ENCODE assay signal across 16 cellular contexts in genomic region chr3:106957021-106957420, GRCh38.
DNase-seq lines count a peak whose midpoint lies in the region; ATAC-seq and TF ChIP-seq lines count a peak whose summit lies in the region.
"Had no signal": no experiment of that assay in that cellular context is flagged by ENCODE, and none has a peak within 500 bp of the region (broad histone marks: within the 10 kb centered on the region; RNA-seq: fewer than 3 reads in every experiment).

No MANE protein-coding gene starts in this region.

- peaks cover 19% of the 10 kb centered on the region for H3K9me3 Mint-ChIP-seq in endodermal cell
- H3K9me3 Mint-ChIP-seq in chondrocyte (ENCODE audit: low read depth): peaks cover 15% of the 10 kb centered on the region
- H3K9me3 Mint-ChIP-seq: CD8-positive, alpha-beta T cell had no signal

- H3K4me2 ChIP-seq in osteoblast (ENCODE audit: insufficient read depth, low read length): peak overlapping the region; percentile 49

- H3K36me3 ChIP-seq in endodermal cell (ENCODE audit: control insufficient read depth, insufficient read depth, low read length) (no peaks in the 10 kb centered on the region), osteoblast (ENCODE audit: insufficient read depth, low read length) (no peaks in the 10 kb centered on the region)
- H3K36me3 ChIP-seq: SJSA1 had no signal

- no peaks in the 10 kb centered on the region for H3K4me1 ChIP-seq in endodermal cell (ENCODE audit: control insufficient read depth, insufficient read depth, low read length)
- H3K4me1 ChIP-seq in osteoblast (ENCODE audit: insufficient read depth, low read length): peaks cover 9% of the 10 kb centered on the region
- H3K4me1 ChIP-seq: SJSA1 had no signal

- H2AFZ ChIP-seq in osteoblast (ENCODE audit: low read length): peak overlapping the region; percentile 64

- H3K4me3 Mint-ChIP-seq in endodermal cell: no peak overlapping the region
- H3K4me3 Mint-ChIP-seq in chondrocyte (ENCODE audit: unreplicated experiment): no peak overlapping the region
- H3K4me3 Mint-ChIP-seq: CD8-positive, alpha-beta T cell; IgD-negative memory B cell had no signal

- H3K27ac Mint-ChIP-seq in endodermal cell (no peak overlapping the region), chondrocyte (ENCODE audit: unreplicated experiment) (no peak overlapping the region)
- H3K27ac Mint-ChIP-seq: CD8-positive, alpha-beta T cell; IgD-negative memory B cell had no signal

- H3K36me3 Mint-ChIP-seq in endodermal cell (ENCODE audit: low read depth) (no peaks in the 10 kb centered on the region), chondrocyte (ENCODE audit: low read depth) (peaks cover 3% of the 10 kb centered on the region)
- H3K36me3 Mint-ChIP-seq: CD8-positive, alpha-beta T cell; IgD-negative memory B cell had no signal

- H3K27me3 Mint-ChIP-seq in endodermal cell (ENCODE audit: insufficient read depth) (no peaks in the 10 kb centered on the region), chondrocyte (ENCODE audit: low read depth) (no peaks in the 10 kb centered on the region)
- H3K27me3 Mint-ChIP-seq: IgD-negative memory B cell had no signal

- H3K9me3 ChIP-seq in endodermal cell (ENCODE audit: control insufficient read depth, low read length) (peaks cover 37% of the 10 kb centered on the region), osteoblast (ENCODE audit: low read depth, low read length) (no peaks in the 10 kb centered on the region)
- H3K9me3 ChIP-seq: SJSA1 had no signal

- H3K4me3 ChIP-seq in endodermal cell (ENCODE audit: low read length) (peak overlapping the region; percentile 8), osteoblast (ENCODE audit: insufficient read depth, low read length) (no peak overlapping the region)
- H3K4me3 ChIP-seq: SJSA1 had no signal

- DNase-seq in EL (peak; percentile 43), RPMI7951 (ENCODE audit: low read depth) (peak; percentile 5), endodermal cell (no peak), osteoblast (ENCODE audit: insufficient read length, low spot score, missing footprints) (peak; percentile 46), chondrocyte (ENCODE audit: low spot score) (no peak)
- DNase-seq in stimulated activated CD4-positive, alpha-beta T cell treated with anti-CD3 and anti-CD28 coated beads, Interleukin-4, amount 100 ng/mL, for 4 hours: no peak
- DNase-seq: ACHN; CD8-positive, alpha-beta T cell; MV-4-11; NCI-H1417 treated with DMSO at 0.1 percent for 48 hours; NCI-H2029 treated with DMSO at 0.1 percent for 48 hours; NCI-H510A; RPMI8226 had no signal

- H3K27ac ChIP-seq in endodermal cell (ENCODE audit: low read depth, low read length): no peak overlapping the region
- no peak overlapping the region for H3K27ac ChIP-seq in osteoblast (ENCODE audit: low read depth, low read length)
- H3K27ac ChIP-seq: SJSA1 had no signal

- no peak for ATAC-seq in GM21825 (IDR thresholded peaks at IDR 0.05; ENCODE audit: unreplicated experiment)
- ATAC-seq: CD8-positive, alpha-beta T cell had no signal

- H4K20me1 ChIP-seq in osteoblast (ENCODE audit: insufficient read depth, low read length): no peaks in the 10 kb centered on the region

- 88 to 100% methylated on average over 2 to 3 of the region's 3 CpGs for WGBS in endodermal cell (ENCODE audit: insufficient coverage in 1 of 2, insufficient read length in 1 of 2), 2 experiments

- no peaks in the 10 kb centered on the region for H3K79me2 ChIP-seq in osteoblast (ENCODE audit: insufficient read depth, low read length)

- H3K9ac ChIP-seq in endodermal cell (ENCODE audit: extremely low read depth, low read length, poor library complexity, severe bottlenecking): no peak overlapping the region

- H3K4me1 Mint-ChIP-seq in endodermal cell: no peaks in the 10 kb centered on the region
- H3K4me1 Mint-ChIP-seq in chondrocyte (ENCODE audit: low read depth): peaks cover 6% of the 10 kb centered on the region
- H3K4me1 Mint-ChIP-seq: IgD-negative memory B cell had no signal

- H3K27me3 ChIP-seq in endodermal cell (ENCODE audit: control insufficient read depth, insufficient read depth, low read length, poor library complexity, severe bottlenecking) (no peaks in the 10 kb centered on the region), osteoblast (ENCODE audit: insufficient read depth, low read length) (no peaks in the 10 kb centered on the region)
- H3K27me3 ChIP-seq: SJSA1 had no signal

- TF ChIP-seq CTCF in endodermal cell (conservative IDR thresholded peaks at IDR 0.05) (no peak), osteoblast (IDR thresholded peaks at IDR 0.05; ENCODE audit: extremely low read depth, low read depth, low read length) (no peak), chondrocyte (IDR thresholded peaks at IDR 0.05) (no peak)

Comparison
In these comparisons a context has a peak if more than half of its experiments do, and no peak if none do; other contexts are left out.
1. DNase-seq: peak in EL (single experiment), RPMI7951 (single experiment) and osteoblast (single experiment); none in endodermal cell (single experiment), stimulated activated CD4-positive, alpha-beta T cell treated with anti-CD3 and anti-CD28 coated beads, Interleukin-4, amount 100 ng/mL, for 4 hours (0 of 2) and chondrocyte (single experiment).